Comparison of ENCODE assay signal across 8 cellular contexts in genomic region chr9:108565651-108566378, GRCh38.
DNase-seq lines count a peak whose midpoint lies in the region; ATAC-seq and TF ChIP-seq lines count a peak whose summit lies in the region.

No MANE protein-coding gene starts in this region.

- H3K79me2 ChIP-seq in KMS-11 (ENCODE audit: insufficient read depth, low read depth) (no peaks in the 10 kb centered on the region), OCI-LY1 (ENCODE audit: insufficient read depth, low read length) (no peaks in the 10 kb centered on the region)

- H3K27ac ChIP-seq in KMS-11: no peak overlapping the region
- no peak overlapping the region for H3K27ac ChIP-seq in OCI-LY1 (ENCODE audit: low read depth, low read length, poor library complexity, severe bottlenecking)
- H3K27ac ChIP-seq in coronary artery: no peak overlapping the region
- no peak overlapping the region for H3K27ac ChIP-seq in left lung
- H3K27ac ChIP-seq in tibial nerve: peak overlapping the region in 1 of 4 donors; percentile 61

- H3K36me3 ChIP-seq in KMS-11 (ENCODE audit: insufficient read depth) (no peaks in the 10 kb centered on the region), OCI-LY1 (ENCODE audit: insufficient read depth, low read length) (no peaks in the 10 kb centered on the region), left lung (no peaks in the 10 kb centered on the region), tibial nerve (no peaks in the 10 kb centered on the region)

- H3K27me3 ChIP-seq in KMS-11 (ENCODE audit: insufficient read depth, low read depth): no peaks in the 10 kb centered on the region
- 0 out of 2 replicates have a peak, but pooled peaks cover 5% of the 10 kb centered on the region for H3K27me3 ChIP-seq in OCI-LY1 (ENCODE audit: insufficient read depth, low read length)
- no peaks in the 10 kb centered on the region for H3K27me3 ChIP-seq in left lung
- no peaks in the 10 kb centered on the region for H3K27me3 ChIP-seq in tibial nerve

- ATAC-seq in GM21576 (IDR thresholded peaks at IDR 0.05; ENCODE audit: unreplicated experiment): peak; percentile 56
- peak; percentile 99 for ATAC-seq in left lung

- no peaks in the 10 kb centered on the region for H3K9me3 ChIP-seq in OCI-LY1 (ENCODE audit: low read length)
- no peaks in the 10 kb centered on the region for H3K9me3 ChIP-seq in left lung
- no peaks in the 10 kb centered on the region for H3K9me3 ChIP-seq in tibial nerve

- H4K20me1 ChIP-seq in KMS-11 (ENCODE audit: insufficient read depth) (no peaks in the 10 kb centered on the region), OCI-LY1 (ENCODE audit: insufficient read depth, low read length) (no peaks in the 10 kb centered on the region)

- intact Hi-C loops in left lung (cut with DNase I): no loop called here

- H3K4me3 ChIP-seq in KMS-11 (IDR thresholded peaks at IDR 0.05; ENCODE audit: insufficient read depth, low read depth, low read length): no peak overlapping the region
- H3K4me3 ChIP-seq in OCI-LY1 (ENCODE audit: low read depth, low read length, poor library complexity, severe bottlenecking): no peak overlapping the region
- no peak overlapping the region for H3K4me3 ChIP-seq in coronary artery
- H3K4me3 ChIP-seq in left lung: no peak overlapping the region
- H3K4me3 ChIP-seq in tibial nerve: no peak overlapping the region

- no peaks in the 10 kb centered on the region for H3F3A ChIP-seq in OCI-LY1 (ENCODE audit: insufficient read depth, low read length)

- H3K4me1 ChIP-seq in KMS-11 (ENCODE audit: low read depth, poor library complexity, severe bottlenecking) (no peaks in the 10 kb centered on the region), OCI-LY1 (ENCODE audit: insufficient read depth, low read length, severe bottlenecking) (no peaks in the 10 kb centered on the region), left lung (no peaks in the 10 kb centered on the region), tibial nerve (peaks cover 0 to 7% (median 0%) of the 10 kb centered on the region in 4 donors)

- H3K4me2 ChIP-seq in KMS-11 (no peak overlapping the region), OCI-LY1 (ENCODE audit: low read length) (no peak overlapping the region)

- H3K9me2 ChIP-seq in OCI-LY1 (ENCODE audit: low read depth, low read length): no peaks in the 10 kb centered on the region

- no peak for TF ChIP-seq POLR2A in tibial nerve (IDR thresholded peaks at IDR 0.05)

- peak; percentile 89 for TF ChIP-seq CTCF in KMS-11 (conservative IDR thresholded peaks at IDR 0.05; ENCODE audit: low read depth, low read length)
- peak; percentile 87 for TF ChIP-seq CTCF in OCI-LY1 (IDR thresholded peaks at IDR 0.05; ENCODE audit: low read length)
- TF ChIP-seq CTCF in coronary artery (IDR thresholded peaks at IDR 0.05): peak; percentile 57
- TF ChIP-seq CTCF in left lung (IDR thresholded peaks at IDR 0.05): peak; percentile 76 to 84
- peak; percentile 66 to 87 (median 79) for TF ChIP-seq CTCF in tibial nerve (IDR thresholded peaks at IDR 0.05)

- DNase-seq in GF-D8 (lab: John Stamatoyannopoulos, UW) (peak; percentile 10), coronary artery (ENCODE audit: low spot score) (no peak), left lung (no peak), tibial nerve (ENCODE audit: low spot score in 2 of 2) (peak; percentile 30 to 56), GOT3 (lab: John Stamatoyannopoulos, UW) (no peak)

- WGBS in tibial nerve, 2 donors: 5 to 9% methylated on average over 2 of the region's 2 CpGs

- H3K9ac ChIP-seq in KMS-11: no peak overlapping the region
- H3K9ac ChIP-seq in OCI-LY1 (ENCODE audit: low read length): no peak overlapping the region

- no peak overlapping the region for H2AFZ ChIP-seq in KMS-11 (ENCODE audit: low read depth)
- H2AFZ ChIP-seq in OCI-LY1 (ENCODE audit: low read length): no peak overlapping the region

- TF ChIP-seq EP300 in tibial nerve (IDR thresholded peaks at IDR 0.05): peak in 1 of 2 donors; percentile 71

Comparison
In these comparisons a context has a peak if more than half of its experiments do, and no peak if none do; other contexts are left out.
1. DNase-seq: peak in GF-D8 (single experiment) and tibial nerve (2 of 2); none in coronary artery (single experiment), left lung (0 of 2) and GOT3 (single experiment).
2. Peak in every context shown above with its lines, with median percentiles within 50 percentile points of each other: CTCF ChIP-seq.